ENCODE assay signal across 24 cellular contexts in the genomic region with DNA sequence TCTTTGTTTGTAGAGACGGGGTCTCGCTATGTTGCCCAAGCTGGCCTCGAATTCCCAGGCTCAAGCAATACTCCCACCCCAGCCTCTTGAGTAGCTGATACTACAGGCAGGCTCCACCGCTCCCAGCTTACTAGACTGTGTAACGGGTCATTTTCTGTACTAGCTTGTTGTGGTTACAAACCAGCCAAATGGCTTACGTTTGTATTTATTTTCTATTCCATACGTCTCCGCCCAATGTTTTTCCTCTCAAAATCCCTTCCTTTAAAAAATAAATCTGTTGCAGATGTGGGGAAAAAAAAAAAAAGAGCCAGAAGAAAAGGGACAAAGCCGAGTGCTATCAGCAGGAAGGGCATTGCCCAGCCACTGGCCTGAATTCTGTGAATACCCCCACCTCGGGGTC. TPM values are rescaled to one million over a fixed set of nuclear protein-coding genes. Genes with fewer than 3 reads are reported as not detected.
DNase-seq lines count a peak whose midpoint lies in the region; ATAC-seq, FAIRE-seq and TF ChIP-seq lines count a peak whose summit lies in the region.
"Had no signal": no experiment of that assay in that cellular context is flagged by ENCODE, and none has a peak within 500 bp of the region (broad histone marks: within the 10 kb centered on the region; RNA-seq: fewer than 3 reads in every experiment).

No MANE protein-coding gene starts in this region.

- peak overlapping the region; percentile 25 for H3K27ac Mint-ChIP-seq in dendritic cell treated with granulocyte-macrophage colony-stimulating factor and Interleukin-4, amounts not matched to agents 40 ng/mL and 50 ng/mL, for 4 days
- H3K27ac Mint-ChIP-seq: CD4-positive, alpha-beta T cell had no signal

- TF ChIP-seq POLR2A in HepG2 (IDR thresholded peaks at IDR 0.05; ENCODE audit: insufficient read depth in 1 of 2, low read depth in 2 of 2, low read length in 2 of 2) (no peak), right lobe of liver (IDR thresholded peaks at IDR 0.05) (no peak)

- no peaks in the 10 kb centered on the region for H4K20me1 ChIP-seq in HepG2 (ENCODE audit: insufficient read depth, low read length)
- H4K20me1 ChIP-seq: BLaER1 treated with 17β-estradiol and CSF1 and Interleukin-3, amounts not matched to agents 10 nM and 100 nM had no signal

- in situ Hi-C loops in HepG2 (cut with HindIII; ENCODE audit: extremely low pct_ligation_motif_present, low pct_unique_long_range_greater_than_20kb), result no loop called here

- no peaks in the 10 kb centered on the region for H3K9me3 Mint-ChIP-seq in dendritic cell treated with granulocyte-macrophage colony-stimulating factor and Interleukin-4, amounts not matched to agents 40 ng/mL and 50 ng/mL, for 4 days
- H3K9me3 Mint-ChIP-seq: CD14-positive monocyte; CD4-positive, alpha-beta T cell; CD8-positive, alpha-beta memory T cell had no signal

- no peak overlapping the region for H3K9ac ChIP-seq in HepG2 (ENCODE audit: insufficient read depth, low read depth, low read length)
- H3K9ac ChIP-seq: BLaER1 treated with 17β-estradiol and CSF1 and Interleukin-3, amounts not matched to agents 10 nM and 100 nM; GM23248 had no signal

- H3K27me3 Mint-ChIP-seq in dendritic cell treated with granulocyte-macrophage colony-stimulating factor and Interleukin-4, amounts not matched to agents 40 ng/mL and 50 ng/mL, for 4 days, result peaks cover 10% of the 10 kb centered on the region
- H3K27me3 Mint-ChIP-seq: CD4-positive, alpha-beta T cell had no signal

- H3K4me1 Mint-ChIP-seq in dendritic cell treated with granulocyte-macrophage colony-stimulating factor and Interleukin-4, amounts not matched to agents 40 ng/mL and 50 ng/mL, for 4 days (ENCODE audit: low read depth), result peaks cover 64% of the 10 kb centered on the region

- H3K27me3 ChIP-seq in HepG2 (ENCODE audit: control insufficient read depth in 1 of 2, insufficient read depth in 2 of 2, low read length in 2 of 2) (no peaks in the 10 kb centered on the region; a peak in 1 of 5 replicates), right lobe of liver (no peaks in the 10 kb centered on the region)
- H3K27me3 ChIP-seq: BLaER1 treated with 17β-estradiol and CSF1 and Interleukin-3, amounts not matched to agents 10 nM and 100 nM had no signal

- TF ChIP-seq EP300 in HepG2 (IDR thresholded peaks at IDR 0.05; ENCODE audit: low read depth in 2 of 2, low read length in 2 of 2) (no peak), HepG2 (CRISPR knock-in tag; IDR thresholded peaks at IDR 0.05; ENCODE audit: borderline replicate concordance) (no peak)

- H3K27ac ChIP-seq in HepG2 (ENCODE audit: extremely low read length, insufficient read depth, low read length), result no peak overlapping the region
- no peak overlapping the region for H3K27ac ChIP-seq in right lobe of liver
- H3K27ac ChIP-seq: BLaER1 treated with 17β-estradiol and CSF1 and Interleukin-3, amounts not matched to agents 10 nM and 100 nM; GM23248 had no signal

- H2AFZ ChIP-seq in HepG2 (ENCODE audit: low read length), result no peak overlapping the region
- H2AFZ ChIP-seq: GM23248 had no signal

- TF ChIP-seq CTCF in HepG2 (CRISPR knock-in tag; IDR thresholded peaks at IDR 0.05), result no peak
- TF ChIP-seq CTCF in right lobe of liver (IDR thresholded peaks at IDR 0.05), result no peak

- CTCF ChIA-PET in HepG2 (lab: Yijun Ruan, JAX; ENCODE audit: low intra/inter-chr PET ratio, low total read pairs), result no interaction called here

- no peak for TF ChIP-seq RAD21 in HepG2 (CRISPR knock-in tag; IDR thresholded peaks at IDR 0.05)

- POLR2A ChIA-PET in HepG2 (lab: Yijun Ruan, JAX), result no interaction called here

- H3K36me3 Mint-ChIP-seq in dendritic cell treated with granulocyte-macrophage colony-stimulating factor and Interleukin-4, amounts not matched to agents 40 ng/mL and 50 ng/mL, for 4 days (ENCODE audit: low read depth), result no peaks in the 10 kb centered on the region
- H3K36me3 Mint-ChIP-seq: CD8-positive, alpha-beta memory T cell had no signal

- no peaks in the 10 kb centered on the region for H3K36me3 ChIP-seq in HepG2 (replicated peaks in 1 of 2; ENCODE audit: control insufficient read depth in 1 of 2, insufficient read depth in 2 of 2, low read length in 2 of 2)
- H3K36me3 ChIP-seq in right lobe of liver, result no peaks in the 10 kb centered on the region
- H3K36me3 ChIP-seq: BE2C; BLaER1 treated with 17β-estradiol and CSF1 and Interleukin-3, amounts not matched to agents 10 nM and 100 nM had no signal

- WGBS in HepG2 (ENCODE audit: low lambda C conversion rate), result 55% methylated on average over 10 of the region's 10 CpGs
- 79% methylated on average over 10 of the region's 10 CpGs for WGBS in right lobe of liver (ENCODE audit: insufficient coverage, low coverage, low lambda C conversion rate, missing lambda C conversion rate)

- H3K4me3 Mint-ChIP-seq in dendritic cell treated with granulocyte-macrophage colony-stimulating factor and Interleukin-4, amounts not matched to agents 40 ng/mL and 50 ng/mL, for 4 days, result no peak overlapping the region
- H3K4me3 Mint-ChIP-seq: CD14-positive monocyte; CD4-positive, alpha-beta T cell had no signal

- no peak overlapping the region for H3K4me3 ChIP-seq in HepG2 (replicated peaks in 1 of 3; ENCODE audit: insufficient read depth in 1 of 3, low read depth in 2 of 3, low read length in 3 of 3)
- H3K4me3 ChIP-seq in right lobe of liver, result no peak overlapping the region
- H3K4me3 ChIP-seq: BLaER1 treated with 17β-estradiol and CSF1 and Interleukin-3, amounts not matched to agents 10 nM and 100 nM; GM12878; GM23248 had no signal

- FAIRE-seq in HepG2 (lab: Jason Lieb, UNC), result no peak
- FAIRE-seq: D721Med, GM12878, GM19239, H1 had no signal

- H3K4me2 ChIP-seq in HepG2 (ENCODE audit: low read depth, low read length), result no peak overlapping the region

- no peak for DNase-seq in HepG2 (ENCODE audit: low spot score)
- DNase-seq in right lobe of liver, result no peak
- DNase-seq in fibroblast of peridontal ligament (ENCODE audit: extremely low read depth), result peak; percentile 68
- no peak for DNase-seq in NCI-H187 treated with DMSO at 0.1 percent for 48 hours (lab: John Stamatoyannopoulos, UW)
- no peak for DNase-seq in stimulated activated CD4-positive, alpha-beta T cell treated with anti-CD3 and anti-CD28 coated beads, Interleukin-4, amount 100 ng/mL, for 24 hours
- DNase-seq in activated gamma-delta T cell (lab: John Stamatoyannopoulos, UW), result no peak
- DNase-seq: AML-193; BE2C; CD4-positive, alpha-beta T cell; CD8-positive, alpha-beta memory T cell; DMS 273 treated with DMSO at 0.1 percent for 48 hours; DMS79; EL; GDM1; GM23248; HCEC 1CT had no signal

- H3K9me3 ChIP-seq in HepG2 (ENCODE audit: low read length), result no peaks in the 10 kb centered on the region
- H3K9me3 ChIP-seq in right lobe of liver, result no peaks in the 10 kb centered on the region
- H3K9me3 ChIP-seq: BE2C; BLaER1 treated with 17β-estradiol and CSF1 and Interleukin-3, amounts not matched to agents 10 nM and 100 nM had no signal

- no peak for ATAC-seq in HepG2
- no peak for ATAC-seq in right lobe of liver
- ATAC-seq: GM12878 had no signal

- intact Hi-C loops in HepG2 (cut with micrococcal nuclease; ENCODE audit: unreplicated experiment) (no loop called here), right lobe of liver (cut with DNase I) (no loop called here)
- intact Hi-C loops in dendritic cell treated with granulocyte-macrophage colony-stimulating factor and Interleukin-4, amounts not matched to agents 40 ng/mL and 50 ng/mL, for 4 days (cut with micrococcal nuclease), result no loop called here

- H3K79me2 ChIP-seq in HepG2 (ENCODE audit: insufficient read depth, low read length), result no peaks in the 10 kb centered on the region

- H3K4me1 ChIP-seq in HepG2 (ENCODE audit: insufficient read depth, low read length) (peaks cover 36% of the 10 kb centered on the region), right lobe of liver (no peaks in the 10 kb centered on the region)

- BruUV-seq in HepG2 (replicated peaks; lab: Mats Ljungman, UMichigan), result no TSS peak

TF ChIP-seq in HepG2, 621 proteins besides CTCF, POLR2A, EP300 and RAD21 (continues in another document):
- TF ChIP-seq, protein P1, sequence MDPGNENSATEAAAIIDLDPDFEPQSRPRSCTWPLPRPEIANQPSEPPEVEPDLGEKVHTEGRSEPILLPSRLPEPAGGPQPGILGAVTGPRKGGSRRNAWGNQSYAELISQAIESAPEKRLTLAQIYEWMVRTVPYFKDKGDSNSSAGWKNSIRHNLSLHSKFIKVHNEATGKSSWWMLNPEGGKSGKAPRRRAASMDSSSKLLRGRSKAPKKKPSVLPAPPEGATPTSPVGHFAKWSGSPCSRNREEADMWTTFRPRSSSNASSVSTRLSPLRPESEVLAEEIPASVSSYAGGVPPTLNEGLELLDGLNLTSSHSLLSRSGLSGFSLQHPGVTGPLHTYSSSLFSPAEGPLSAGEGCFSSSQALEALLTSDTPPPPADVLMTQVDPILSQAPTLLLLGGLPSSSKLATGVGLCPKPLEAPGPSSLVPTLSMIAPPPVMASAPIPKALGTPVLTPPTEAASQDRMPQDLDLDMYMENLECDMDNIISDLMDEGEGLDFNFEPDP (CRISPR knock-in tag; conservative IDR thresholded peaks at IDR 0.05), result 0 out of 2 replicates have a peak, but pooled peaks have one; percentile 12
- no peak for TF ChIP-seq HES4 (CRISPR knock-in tag; IDR thresholded peaks at IDR 0.05; ENCODE audit: borderline replicate concordance)
- TF ChIP-seq CCAR2 (optimal IDR thresholded peaks at IDR 0.05; ENCODE audit: low read depth, low read length), result no peak

RNA-seq across cellular contexts. Expression of a gene that starts 41.6 kb away (rescaled TPM):
- total RNA-seq in HepG2 (2016; rRNA removed; fragmentation: Illumina TruSeq; extraction: Trizol), result not detected in 2 replicates
- total RNA-seq in HepG2 (2016; cell fraction: cytosol; rRNA removed; fragmentation: Illumina TruSeq; extraction: Trizol; ENCODE audit: low read depth), result not detected in 2 replicates
- not detected in 2 replicates for total RNA-seq in HepG2 (2016; cell fraction: insoluble cytoplasmic fraction; rRNA removed; fragmentation: Illumina TruSeq; extraction: Trizol)
- total RNA-seq in HepG2 (2016; cell fraction: membrane; rRNA removed; fragmentation: Illumina TruSeq; extraction: Trizol), result not detected in 2 replicates
- total RNA-seq in HepG2 (2016; cell fraction: nucleus; rRNA removed; fragmentation: Illumina TruSeq; extraction: Trizol), result not detected in 2 replicates
- polyA plus RNA-seq in HepG2 (2011; rRNA removed), result not detected in 2 replicates
- not detected in 2 replicates for polyA plus RNA-seq in HepG2 (2011; cell fraction: cytosol; rRNA removed)
- polyA plus RNA-seq in HepG2 (2011; cell fraction: nucleus; rRNA removed), result not detected in 2 replicates
- polyA plus RNA-seq in HepG2 (2012), result not detected in 2 replicates
- polyA plus RNA-seq in HepG2 (2016; cell fraction: cytosol; fragmentation: Illumina TruSeq; extraction: Trizol; ENCODE audit: low read depth), result not detected in 2 replicates
- polyA plus RNA-seq in HepG2 (2016; cell fraction: insoluble cytoplasmic fraction; fragmentation: Illumina TruSeq; extraction: Trizol; ENCODE audit: low read depth), result not detected in 2 replicates
- polyA plus RNA-seq in HepG2 (2016; cell fraction: membrane; fragmentation: Illumina TruSeq; extraction: Trizol; ENCODE audit: low read depth), result not detected in 2 replicates
- not detected in 2 replicates for polyA plus RNA-seq in HepG2 (2016; cell fraction: nucleus; fragmentation: Illumina TruSeq; extraction: Trizol; ENCODE audit: insufficient read depth, low read depth)
- polyA minus RNA-seq in HepG2 (2011; rRNA and poly(A)+ RNA removed; ENCODE audit: low replicate concordance), result not detected in 2 replicates
- polyA minus RNA-seq in HepG2 (2011; cell fraction: cytosol; rRNA and poly(A)+ RNA removed), result not detected in 2 replicates
- polyA minus RNA-seq in HepG2 (2011; cell fraction: nucleus; rRNA and poly(A)+ RNA removed), result not detected in 2 replicates
- not detected for total RNA-seq in right lobe of liver
- total RNA-seq: CD4-positive, alpha-beta T cell; CD8-positive, alpha-beta memory T cell; GM12878; GM23248 had no signal
- polyA plus RNA-seq: AG04450, CD14-positive monocyte, GM12878, GM23248 had no signal
